Comparison of ENCODE assay signal across 13 cellular contexts in genomic region chr11:6626971-6627761, GRCh38. TPM values are rescaled to one million over a fixed set of nuclear protein-coding genes. Genes with fewer than 3 reads are reported as not detected.
DNase-seq lines count a peak whose midpoint lies in the region; ATAC-seq and TF ChIP-seq lines count a peak whose summit lies in the region.
"Had no signal": no experiment of that assay in that cellular context is flagged by ENCODE, and none has a peak within 500 bp of the region (broad histone marks: within the 10 kb centered on the region; RNA-seq: fewer than 3 reads in every experiment).

No MANE protein-coding gene starts in this region.

- DNase-seq in CD4-positive, alpha-beta T cell = no peak
- DNase-seq in activated naive CD8-positive, alpha-beta T cell treated with anti-CD3 and anti-CD28 coated beads, Interleukin-2, amount 50 U/mL, for 24 hours = no peak
- DNase-seq in left lobe of liver (ENCODE audit: low spot score) (peak; percentile 40), NCI-H774 (lab: John Stamatoyannopoulos, UW) (no peak), HEK293T (ENCODE audit: extremely low spot score) (no peak)
- DNase-seq: activated gamma-delta T cell; stimulated activated CD4-positive, alpha-beta T cell treated with anti-CD3 and anti-CD28 coated beads, Interleukin-15, amount 100 ng/mL, for 24 hours had no signal

- peak overlapping the region; percentile 56 for H3K27ac Mint-ChIP-seq in CD4-positive, alpha-beta T cell
- H3K27ac Mint-ChIP-seq in activated naive CD8-positive, alpha-beta T cell treated with anti-CD3 and anti-CD28 coated beads, Interleukin-2, amount 50 U/mL, for 24 hours = peak overlapping the region; percentile 66

- peak overlapping the region; percentile 0 for H3K4me3 Mint-ChIP-seq in CD4-positive, alpha-beta T cell
- H3K4me3 Mint-ChIP-seq in activated naive CD8-positive, alpha-beta T cell treated with anti-CD3 and anti-CD28 coated beads, Interleukin-2, amount 50 U/mL, for 24 hours = no peak overlapping the region

- no peaks in the 10 kb centered on the region for H3K9me3 ChIP-seq in CD4-positive, alpha-beta T cell (ENCODE audit: control insufficient read depth, low read length)
- H3K9me3 ChIP-seq: HAP-1 had no signal

- H3K9me3 Mint-ChIP-seq in CD4-positive, alpha-beta T cell = no peaks in the 10 kb centered on the region
- H3K9me3 Mint-ChIP-seq in activated naive CD8-positive, alpha-beta T cell treated with anti-CD3 and anti-CD28 coated beads, Interleukin-2, amount 50 U/mL, for 24 hours = no peaks in the 10 kb centered on the region

- H3K36me3 Mint-ChIP-seq in CD4-positive, alpha-beta T cell (ENCODE audit: low read depth) = peaks cover 29% of the 10 kb centered on the region
- no peaks in the 10 kb centered on the region for H3K36me3 Mint-ChIP-seq in activated naive CD8-positive, alpha-beta T cell treated with anti-CD3 and anti-CD28 coated beads, Interleukin-2, amount 50 U/mL, for 24 hours (ENCODE audit: low read depth)

- peak overlapping the region; percentile 7 for H3K27ac ChIP-seq in CD4-positive, alpha-beta T cell (ENCODE audit: low read depth, low read length)
- H3K27ac ChIP-seq: VCaP had no signal

- no peaks in the 10 kb centered on the region for H3K27me3 Mint-ChIP-seq in CD4-positive, alpha-beta T cell
- no peaks in the 10 kb centered on the region for H3K27me3 Mint-ChIP-seq in activated naive CD8-positive, alpha-beta T cell treated with anti-CD3 and anti-CD28 coated beads, Interleukin-2, amount 50 U/mL, for 24 hours

- intact Hi-C loops in CD4-positive, alpha-beta T cell (cut with DNase I, micrococcal nuclease) = no loop called here

- no peak for ATAC-seq in CD4-positive, alpha-beta T cell (ENCODE audit: poor library complexity)
- ATAC-seq in GM21717 (IDR thresholded peaks at IDR 0.05; ENCODE audit: unreplicated experiment) (peak; percentile 7), left lobe of liver (no peak), HG02763 (IDR thresholded peaks at IDR 0.05; ENCODE audit: unreplicated experiment) (no peak), GM21786 (IDR thresholded peaks at IDR 0.05; ENCODE audit: unreplicated experiment) (no peak)
- no peak for ATAC-seq in activated naive CD8-positive, alpha-beta T cell treated with anti-CD3 and anti-CD28 coated beads, Interleukin-2, amount 50 U/mL, for 24 hours
- ATAC-seq: Panc1 had no signal

- POLR2A ChIA-PET in CD4-positive, alpha-beta T cell (lab: Charles Lee) = interaction anchor here (1.0 to 3.0 kb wide), 4 partner anchors 8 to 56 kb away, joined by 3 to 14 read pairs (median 4); partner anchors contain the start of genes ILK, MRPL17, TAF10 and TPP1
- POLR2A ChIA-PET in HEK293T (lab: Yijun Ruan, JAX) = interaction anchor here (0.8 kb wide), 2 partner anchors 16 to 18 kb away, joined by 3 to 4 read pairs; no protein-coding TSS in a partner anchor

- CTCF ChIA-PET in CD4-positive, alpha-beta T cell (lab: Charles Lee) = interaction anchor here (1.1 kb wide), 2 partner anchors 23 to 56 kb away, joined by 3 read pairs; partner anchors contain the start of gene MRPL17
- CTCF ChIA-PET in HEK293T (lab: Yijun Ruan, JAX) = no interaction called here

- no peaks in the 10 kb centered on the region for H3K27me3 ChIP-seq in CD4-positive, alpha-beta T cell (ENCODE audit: control insufficient read depth, insufficient read depth, low read length)

- TF ChIP-seq CTCF in CD4-positive, alpha-beta T cell (IDR thresholded peaks at IDR 0.05) = no peak

- H3K4me1 Mint-ChIP-seq in CD4-positive, alpha-beta T cell (ENCODE audit: low read depth) = peaks cover 12% of the 10 kb centered on the region
- H3K4me1 Mint-ChIP-seq in activated naive CD8-positive, alpha-beta T cell treated with anti-CD3 and anti-CD28 coated beads, Interleukin-2, amount 50 U/mL, for 24 hours = peaks cover 16% of the 10 kb centered on the region

TF ChIP-seq in HEK293T, 16 proteins besides CTCF, POLR2A, EP300 and RAD21:
- TF ChIP-seq SUZ12 (IDR thresholded peaks at IDR 0.05) (no peak), ZNF384 (IDR thresholded peaks at IDR 0.05) (no peak), BHLHE40 (IDR thresholded peaks at IDR 0.05; ENCODE audit: borderline replicate concordance) (no peak), ELF4 (IDR thresholded peaks at IDR 0.05) (no peak), CTBP1 (IDR thresholded peaks at IDR 0.05; ENCODE audit: borderline replicate concordance) (no peak), FOXA1 (IDR thresholded peaks at IDR 0.05) (no peak), LEF1 (IDR thresholded peaks at IDR 0.05; ENCODE audit: borderline replicate concordance) (no peak), HDGF (IDR thresholded peaks at IDR 0.05; ENCODE audit: borderline replicate concordance) (no peak), SP1 (IDR thresholded peaks at IDR 0.05) (no peak), NFRKB (IDR thresholded peaks at IDR 0.05) (no peak), FOXK2 (IDR thresholded peaks at IDR 0.05) (no peak)

RNA-seq across cellular contexts. Expression of gene TPP1, which starts 7.9 kb away (rescaled TPM):
- 10 to 100 TPM; 29.7 to 34.4 TPM for total RNA-seq in CD4-positive, alpha-beta T cell
- 62.4 TPM for total RNA-seq in left lobe of liver

RNA-seq across cellular contexts. Expression of gene TAF10, which starts 15.2 kb away (rescaled TPM):
- 100 to 1,000 TPM; 154 to 164 TPM for total RNA-seq in CD4-positive, alpha-beta T cell
- 52.5 TPM for total RNA-seq in left lobe of liver

RNA-seq across cellular contexts. Expression of gene ILK, which starts 23.6 kb away (rescaled TPM):
- total RNA-seq in CD4-positive, alpha-beta T cell = 10 to 100 TPM; 19.2 to 21.0 TPM
- total RNA-seq in left lobe of liver = 41.1 TPM

RNA-seq across cellular contexts. Expression of gene RRP8, which starts 23.8 kb away (rescaled TPM):
- total RNA-seq in CD4-positive, alpha-beta T cell = 10 to 100 TPM; 25.7 to 27.3 TPM
- total RNA-seq in left lobe of liver = 14.4 TPM

RNA-seq across cellular contexts. Expression of gene DCHS1, which starts 28.4 kb away (rescaled TPM):
- 1 to 10 TPM; 9.7 TPM for total RNA-seq in CD4-positive, alpha-beta T cell
- total RNA-seq in left lobe of liver = 2.5 TPM
